ENCODE assay signal across 17 cellular contexts in the genomic region with DNA sequence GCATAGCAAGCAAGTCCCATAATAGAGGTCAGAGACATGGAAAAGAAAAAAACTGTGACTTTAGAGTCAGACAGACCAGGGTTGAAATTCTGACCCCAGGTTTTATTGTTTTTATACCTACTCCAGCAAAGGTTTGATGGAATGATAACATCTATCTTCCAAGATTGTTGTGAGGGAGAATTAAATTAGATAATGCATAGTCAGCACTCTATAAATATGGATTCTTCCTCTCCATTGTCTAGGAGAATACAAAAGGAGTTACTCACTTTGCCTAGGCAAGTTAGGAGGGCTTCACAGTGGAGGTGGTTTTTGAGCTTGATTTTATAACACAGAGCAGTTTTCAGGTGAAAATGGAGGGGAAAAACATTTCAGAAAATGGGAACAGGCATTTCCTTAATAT. TPM values are rescaled to one million over a fixed set of nuclear protein-coding genes. Genes with fewer than 3 reads are reported as not detected.
DNase-seq lines count a peak whose midpoint lies in the region; ATAC-seq and TF ChIP-seq lines count a peak whose summit lies in the region.
"Had no signal": no experiment of that assay in that cellular context is flagged by ENCODE, and none has a peak within 500 bp of the region (broad histone marks: within the 10 kb centered on the region; RNA-seq: fewer than 3 reads in every experiment).

No MANE protein-coding gene starts in this region.

- no peaks in the 10 kb centered on the region for H3K9me3 ChIP-seq in breast epithelium
- H3K9me3 ChIP-seq in Panc1 (ENCODE audit: control insufficient read depth, insufficient read depth, low read depth, low read length), result no peaks in the 10 kb centered on the region
- H3K9me3 ChIP-seq in mesenchymal stem cell (ENCODE audit: control insufficient read depth, low read length), result no peaks in the 10 kb centered on the region
- H3K9me3 ChIP-seq in body of pancreas, result no peaks in the 10 kb centered on the region
- H3K9me3 ChIP-seq: BLaER1 treated with 17β-estradiol and CSF1 and Interleukin-3, amounts not matched to agents 10 nM and 100 nM had no signal

- H3K14ac ChIP-seq in mesenchymal stem cell (ENCODE audit: low read length in 2 of 2), result no peak overlapping the region

- peak overlapping the region; percentile 77 for H3K27ac Mint-ChIP-seq in MCF 10A (ENCODE audit: low read depth, unreplicated experiment)
- H3K27ac Mint-ChIP-seq: CD4-positive, CD25-positive, alpha-beta regulatory T cell had no signal

- H2BK12ac ChIP-seq in mesenchymal stem cell (ENCODE audit: low read length in 2 of 2), result no peak overlapping the region

- H3K27me3 Mint-ChIP-seq in MCF 10A (ENCODE audit: insufficient read depth, unreplicated experiment), result no peaks in the 10 kb centered on the region

- H4K8ac ChIP-seq in mesenchymal stem cell (ENCODE audit: low read length), result no peak overlapping the region

- H3K36me3 ChIP-seq in breast epithelium (no peaks in the 10 kb centered on the region), Panc1 (ENCODE audit: control insufficient read depth, insufficient read depth, low read length) (peaks cover 2% of the 10 kb centered on the region; the same call in 1 of the 2 replicates), mesenchymal stem cell (ENCODE audit: control insufficient read depth in 1 of 2, insufficient read depth in 2 of 2, low read depth in 1 of 2, low read length in 2 of 2) (peaks cover 3 to 52% of the 10 kb centered on the region in 2 experiments), body of pancreas (replicated peaks in 1 of 2; ENCODE audit: insufficient read depth in 1 of 2, low read depth in 2 of 2) (no peaks in the 10 kb centered on the region)

- H3K4me2 ChIP-seq in mesenchymal stem cell (ENCODE audit: low read length, poor library complexity, severe bottlenecking), result no peak overlapping the region

- H3K4ac ChIP-seq in mesenchymal stem cell (ENCODE audit: low read depth in 1 of 2, low read length in 2 of 2), result no peak overlapping the region

- no peak overlapping the region for H4K91ac ChIP-seq in mesenchymal stem cell (ENCODE audit: low read length)

- TF ChIP-seq CTCF in MCF 10A (IDR thresholded peaks at IDR 0.05; ENCODE audit: unreplicated experiment) (no peak), breast epithelium (IDR thresholded peaks at IDR 0.05) (no peak), Panc1 (IDR thresholded peaks at IDR 0.05) (no peak), body of pancreas (IDR thresholded peaks at IDR 0.05) (no peak)

- H3K27me3 ChIP-seq in breast epithelium (no peaks in the 10 kb centered on the region), Panc1 (ENCODE audit: control insufficient read depth, insufficient read depth, low read length) (no peaks in the 10 kb centered on the region), mesenchymal stem cell (ENCODE audit: control insufficient read depth in 1 of 2, insufficient read depth in 1 of 2, low read length in 2 of 2) (no peaks in the 10 kb centered on the region), body of pancreas (no peaks in the 10 kb centered on the region)
- H3K27me3 ChIP-seq: BLaER1 treated with 17β-estradiol and CSF1 and Interleukin-3, amounts not matched to agents 10 nM and 100 nM had no signal

- DNase-seq in MCF 10A (ENCODE audit: unreplicated experiment), result no peak
- DNase-seq in breast epithelium (ENCODE audit: low spot score in 2 of 2), result no peak
- DNase-seq in Panc1 (ENCODE audit: low read depth, low spot score), result no peak
- DNase-seq in mesenchymal stem cell, result no peak
- DNase-seq in body of pancreas, result no peak
- DNase-seq in DMS79 treated with DMSO at 0.1 percent for 48 hours (lab: John Stamatoyannopoulos, UW), result no peak
- DNase-seq: ACHN; CD4-positive, CD25-positive, alpha-beta regulatory T cell; DMS79; EL; GDM1; HCEC 1CT; KG1 had no signal

- no peak overlapping the region for H3K18ac ChIP-seq in mesenchymal stem cell (ENCODE audit: low read depth in 1 of 2, low read length in 2 of 2)

- intact Hi-C loops in MCF 10A (cut with micrococcal nuclease) (no loop called here), breast epithelium (cut with DNase I; ENCODE audit: low total_unique reads) (loop anchor here (10.0 kb wide), 1 partner anchor 246 kb away; no protein-coding TSS in a partner anchor), Panc1 (cut with micrococcal nuclease; ENCODE audit: unreplicated experiment) (no loop called here), body of pancreas (cut with DNase I) (no loop called here)

- H3K27ac ChIP-seq in breast epithelium, result no peak overlapping the region
- 0 out of 2 replicates have a peak overlapping the region, but pooled peaks have one; percentile 26 for H3K27ac ChIP-seq in Panc1 (ENCODE audit: low read length)
- peak overlapping the region; percentile 84 for H3K27ac ChIP-seq in mesenchymal stem cell (ENCODE audit: low read length, poor library complexity, severe bottlenecking)
- H3K27ac ChIP-seq in body of pancreas, result no peak overlapping the region
- H3K27ac ChIP-seq: 22Rv1; BLaER1 treated with 17β-estradiol and CSF1 and Interleukin-3, amounts not matched to agents 10 nM and 100 nM; HL-60 had no signal

- no peak overlapping the region for H2AK5ac ChIP-seq in mesenchymal stem cell (ENCODE audit: low read length, severe bottlenecking)

- H3K9ac ChIP-seq in mesenchymal stem cell (ENCODE audit: low read length), result no peak overlapping the region
- H3K9ac ChIP-seq: BLaER1 treated with 17β-estradiol and CSF1 and Interleukin-3, amounts not matched to agents 10 nM and 100 nM had no signal

- no peak overlapping the region for H3K4me3 Mint-ChIP-seq in MCF 10A (ENCODE audit: unreplicated experiment)
- H3K4me3 Mint-ChIP-seq: CD4-positive, CD25-positive, alpha-beta regulatory T cell had no signal

- H3K4me1 Mint-ChIP-seq in MCF 10A (ENCODE audit: insufficient read depth, unreplicated experiment), result peaks cover 56% of the 10 kb centered on the region
- H3K4me1 Mint-ChIP-seq: CD4-positive, CD25-positive, alpha-beta regulatory T cell had no signal

- no peaks in the 10 kb centered on the region for H3K9me3 Mint-ChIP-seq in MCF 10A (ENCODE audit: unreplicated experiment)
- H3K9me3 Mint-ChIP-seq: CD4-positive, CD25-positive, alpha-beta regulatory T cell had no signal

- no peak overlapping the region for H2BK15ac ChIP-seq in mesenchymal stem cell (ENCODE audit: low read depth, poor library complexity, severe bottlenecking)

- H3K4me3 ChIP-seq in breast epithelium (no peak overlapping the region), Panc1 (ENCODE audit: low read depth in 2 of 2, low read length in 2 of 2) (no peak overlapping the region), mesenchymal stem cell (ENCODE audit: insufficient read depth in 1 of 2, low read depth in 1 of 2, low read length in 2 of 2) (no peak overlapping the region), body of pancreas (no peak overlapping the region)
- H3K4me3 ChIP-seq: BLaER1 treated with 17β-estradiol and CSF1 and Interleukin-3, amounts not matched to agents 10 nM and 100 nM had no signal

- no peak overlapping the region for H3K23ac ChIP-seq in mesenchymal stem cell (ENCODE audit: low read length in 2 of 2)

- TF ChIP-seq POLR2A in breast epithelium (IDR thresholded peaks at IDR 0.05) (no peak), body of pancreas (IDR thresholded peaks at IDR 0.05) (no peak)

- no peaks in the 10 kb centered on the region for H3K79me1 ChIP-seq in mesenchymal stem cell (replicated peaks; ENCODE audit: low read length, poor library complexity, severe bottlenecking)

- CTCF ChIA-PET in MCF 10A (lab: Yijun Ruan, JAX) (interaction anchor here (0.6 to 13.4 kb wide), 11 partner anchors 9 to 1031 kb away, joined by 3 to 603 read pairs (median 8); a partner anchor contains a TSS), Panc1 (lab: Charles Lee) (no interaction called here)

- no peak overlapping the region for H2BK5ac ChIP-seq in mesenchymal stem cell (ENCODE audit: low read depth, low read length, poor library complexity, severe bottlenecking)

- H3K4me1 ChIP-seq in breast epithelium (no peaks in the 10 kb centered on the region), Panc1 (ENCODE audit: control insufficient read depth, insufficient read depth, low read length) (peaks cover 54% of the 10 kb centered on the region), mesenchymal stem cell (ENCODE audit: control insufficient read depth, insufficient read depth, low read depth, low read length) (peaks cover 44% of the 10 kb centered on the region), body of pancreas (peaks cover 6% of the 10 kb centered on the region)

- no TSS peak for BruUV-seq in MCF 10A (replicated peaks; lab: Mats Ljungman, UMichigan)
- no TSS peak for BruUV-seq in Panc1 (replicated peaks; lab: Mats Ljungman, UMichigan)

- POLR2A ChIA-PET in MCF 10A (lab: Yijun Ruan, JAX) (interaction anchor here (0.5 to 1.9 kb wide), 7 partner anchors 16 to 71 kb away, joined by 3 to 10 read pairs (median 4); no protein-coding TSS in a partner anchor), Panc1 (lab: Charles Lee) (interaction anchor here (0.6 to 1.1 kb wide), 3 partner anchors 19 to 90 kb away, joined by 5 to 6 read pairs (median 5); no protein-coding TSS in a partner anchor)

- no peak overlapping the region for H2BK120ac ChIP-seq in mesenchymal stem cell (ENCODE audit: low read depth, low read length)

- ATAC-seq in Panc1, result no peak
- no peak for ATAC-seq in body of pancreas
- no peak for ATAC-seq in GM19351 (IDR thresholded peaks at IDR 0.05; ENCODE audit: unreplicated experiment)

- H2AFZ ChIP-seq in mesenchymal stem cell (ENCODE audit: low read depth, low read length), result no peak overlapping the region

- in situ Hi-C loops in Panc1 (cut with HindIII; ENCODE audit: low pct_unique_long_range_greater_than_20kb, low sequenced_read_pairs), result no loop called here

- peaks cover 6% of the 10 kb centered on the region for H3K36me3 Mint-ChIP-seq in MCF 10A (ENCODE audit: insufficient read depth, unreplicated experiment)
- H3K36me3 Mint-ChIP-seq: CD4-positive, CD25-positive, alpha-beta regulatory T cell had no signal

RNA-seq across cellular contexts. Expression of a gene that starts 46.9 kb away (rescaled TPM):
- total RNA-seq in MCF 10A (2022) (73.6 and 101 TPM in 2 replicates), breast epithelium (10 to 100 TPM; 26.1 to 55.5 (median 34.1) TPM), Panc1 (2021; ENCODE audit: unreplicated experiment) (145 TPM), body of pancreas (10 to 100 TPM; 10.9 to 11.4 TPM)
- polyA plus RNA-seq in Panc1 (2012; ENCODE audit: insufficient read length), result 95.3 TPM
- polyA plus RNA-seq in mesenchymal stem cell (2013, experiment 1 of 2), result 133 TPM
- 130 TPM for polyA plus RNA-seq in mesenchymal stem cell (2013, experiment 2 of 2)
- total RNA-seq: CD4-positive, CD25-positive, alpha-beta regulatory T cell had no signal
- polyA plus RNA-seq: CD4-positive, CD25-positive, alpha-beta regulatory T cell had no signal

Comparison
In these comparisons a context has a peak if more than half of its experiments do, and no peak if none do; other contexts are left out.
1. H3K27ac ChIP-seq: peak in Panc1 (single experiment) and mesenchymal stem cell (single experiment); none in breast epithelium (0 of 2) and body of pancreas (0 of 4).